Comparison of ENCODE assay signal across 28 cellular contexts in the genomic region with DNA sequence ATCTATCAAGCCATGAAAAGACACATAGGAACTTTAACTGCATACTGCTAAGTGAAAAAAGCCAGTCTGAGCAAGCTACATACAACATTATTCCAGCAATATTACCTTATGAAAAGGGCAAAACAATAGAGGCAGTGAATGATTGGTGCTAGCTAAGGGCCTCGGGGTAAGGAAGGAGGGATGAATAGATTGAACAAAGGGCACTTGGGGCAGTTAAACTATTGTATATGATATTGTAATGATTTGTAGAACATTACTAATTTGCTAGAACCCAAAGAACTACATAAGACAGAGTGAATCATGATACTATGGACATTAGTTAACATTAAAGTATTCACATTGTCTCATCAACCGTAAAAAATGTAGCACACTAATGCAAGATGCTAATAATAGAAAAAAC.
"Had no signal": no experiment of that assay in that cellular context is flagged by ENCODE, and none has a peak within 500 bp of the region (broad histone marks: within the 10 kb centered on the region; RNA-seq: fewer than 3 reads in every experiment).

No MANE protein-coding gene starts in this region.

- H3K79me2 ChIP-seq: parathyroid adenoma had no signal

- H3K36me3 ChIP-seq: neural progenitor cell, ovary, right lobe of liver, sigmoid colon, spleen, stomach, thoracic aorta, thyroid gland, tibial nerve, upper lobe of right lung, uterus had no signal

- DNase-seq: naive thymus-derived CD4-positive, alpha-beta T cell; natural killer cell; occipital lobe; ovary; posterior cingulate gyrus; psoas muscle; right cardiac atrium; right lobe of liver; sigmoid colon; spleen; stimulated activated CD4-positive, alpha-beta T cell treated with anti-CD3 and anti-CD28 coated beads, Interleukin-12 subunit alpha, Interleukin-12 subunit beta, amount 100 ng/mL, for 4 hours; stimulated activated CD4-positive, alpha-beta T cell treated with anti-CD3 and anti-CD28 coated beads, Interleukin-1b, Interleukin-23, amount 100 ng/mL, for 48 hours; stimulated activated CD4-positive, alpha-beta T cell treated with anti-CD3 and anti-CD28 coated beads, Interleukin-4, amount 100 ng/mL, for 1 hour; stimulated activated CD4-positive, alpha-beta T cell treated with anti-CD3 and anti-CD28 coated beads, Interleukin-4, amount 100 ng/mL, for 4 hours; stimulated activated CD8-positive, alpha-beta memory T cell treated with anti-CD3 and anti-CD28 coated beads, Interleukin-4, amount 100 ng/mL, for 48 hours; stimulated activated naive CD4-positive, alpha-beta T cell treated with Interleukin-2 at 50 U/mL for 16 hours; stomach; thyroid gland; trophoblast cell; upper lobe of right lung; uterus had no signal

- H3K9me3 ChIP-seq: ovary, right lobe of liver, sigmoid colon, thyroid gland, upper lobe of right lung, uterus had no signal

- H2AFZ ChIP-seq: neural progenitor cell, parathyroid adenoma had no signal

- H3K9ac ChIP-seq: neural progenitor cell, parathyroid adenoma had no signal

- H3K27me3 ChIP-seq: neural progenitor cell, ovary, right lobe of liver, sigmoid colon, spleen, stomach, thyroid gland, tibial nerve, upper lobe of right lung, uterus had no signal

- H3K4me2 ChIP-seq: neural progenitor cell, smooth muscle cell had no signal

- ATAC-seq: naive thymus-derived CD4-positive, alpha-beta T cell; natural killer cell; psoas muscle; right cardiac atrium; right lobe of liver; stimulated activated memory B cell treated with anti-CD40 and anti-IgM and Interleukin-4, amounts not matched to agents 10 μg/mL and 1 μg/mL and 100 μg/mL, for 72 hours; upper lobe of right lung had no signal

- H3K4me3 ChIP-seq: neural progenitor cell, ovary, psoas muscle, right lobe of liver, sigmoid colon, skin epidermis, smooth muscle cell, spleen, stomach, thoracic aorta, thyroid gland, tibial nerve, upper lobe of right lung, uterus had no signal

- H3K27ac ChIP-seq: neural progenitor cell, ovary, parathyroid adenoma, psoas muscle, right lobe of liver, sigmoid colon, skin epidermis, spleen, stomach, thoracic aorta, thyroid gland, tibial nerve, upper lobe of right lung, uterus had no signal

- H3K4me1 ChIP-seq: neural progenitor cell, parathyroid adenoma, psoas muscle, right lobe of liver, sigmoid colon, spleen, stomach, thyroid gland, tibial nerve, upper lobe of right lung, uterus had no signal
